25 cellular contexts compared by ENCODE assay signal in the genomic region with DNA sequence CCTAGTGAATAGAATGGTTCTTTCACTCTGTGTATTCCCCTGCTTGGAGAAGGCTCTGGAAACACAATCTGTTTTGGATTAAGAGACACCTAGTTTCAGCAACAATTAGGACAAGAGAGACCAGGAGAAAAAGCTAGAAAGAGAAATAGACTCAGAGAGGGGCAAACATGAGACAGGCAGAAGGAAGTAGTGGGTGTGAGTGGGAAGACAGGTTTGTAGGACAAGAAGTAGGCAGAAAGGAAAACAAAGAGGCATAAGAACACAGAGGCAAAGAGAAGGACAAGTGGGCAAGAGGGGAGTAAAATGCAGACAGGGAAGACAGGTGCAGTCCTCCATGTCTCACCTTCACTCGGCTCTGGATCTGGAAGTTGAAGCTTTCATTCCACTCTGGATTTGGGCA. TPM values are rescaled to one million over a fixed set of nuclear protein-coding genes. Genes with fewer than 3 reads are reported as not detected.
DNase-seq lines count a peak whose midpoint lies in the region; ATAC-seq and TF ChIP-seq lines count a peak whose summit lies in the region.
"Had no signal": no experiment of that assay in that cellular context is flagged by ENCODE, and none has a peak within 500 bp of the region (broad histone marks: within the 10 kb centered on the region; RNA-seq: fewer than 3 reads in every experiment).

No MANE protein-coding gene starts in this region.

- CTCF ChIA-PET in activated naive CD4-positive, alpha-beta T cell treated with anti-CD3 and anti-CD28 coated beads, Interleukin-2, amount 10 ng/mL, durations not matched to agents 7 days and 5 days (lab: Charles Lee) = interaction anchor here (1.1 kb wide), 2 partner anchors 18 to 50 kb away, joined by 3 to 4 read pairs; no protein-coding TSS in a partner anchor
- CTCF ChIA-PET in HEK293 (lab: Yijun Ruan, JAX) = no interaction called here

- H3K27ac Mint-ChIP-seq in activated naive CD4-positive, alpha-beta T cell treated with anti-CD3 and anti-CD28 coated beads, Interleukin-2, amount 50 U/mL, for 72 hours = peak overlapping the region; percentile 2 to 29
- no peak overlapping the region for H3K27ac Mint-ChIP-seq in activated naive CD4-positive, alpha-beta T cell treated with anti-CD3 and anti-CD28 coated beads, Interleukin-2, amount 10 ng/mL, durations not matched to agents 7 days and 5 days
- peak overlapping the region; percentile 2 for H3K27ac Mint-ChIP-seq in activated T-helper 17 cell treated with anti-CD3 and anti-CD28 coated beads, Interleukin-2, amount 50 U/mL, for 72 hours
- peak overlapping the region; percentile 1 to 85 for H3K27ac Mint-ChIP-seq in stimulated activated naive CD8-positive, alpha-beta T cell treated with anti-CD3 and anti-CD28 coated beads, Interleukin-15, amount 100 ng/mL, for 72 hours
- H3K27ac Mint-ChIP-seq: CD14-positive monocyte; CD4-positive, alpha-beta T cell; GM23338; H9 had no signal

- ATAC-seq in activated naive CD4-positive, alpha-beta T cell treated with anti-CD3 and anti-CD28 coated beads, Interleukin-2, amount 50 U/mL, for 72 hours = no peak
- no peak for ATAC-seq in activated T-helper 17 cell treated with anti-CD3 and anti-CD28 coated beads, Interleukin-2, amount 50 U/mL, for 72 hours (replicated peaks)
- no peak for ATAC-seq in stimulated activated naive CD8-positive, alpha-beta T cell treated with anti-CD3 and anti-CD28 coated beads, Interleukin-15, amount 100 ng/mL, for 72 hours
- ATAC-seq in HG03196 (IDR thresholded peaks at IDR 0.05; ENCODE audit: unreplicated experiment) (no peak), left colon (no peak)
- ATAC-seq: A549, GM23338 had no signal

- peaks cover 15% of the 10 kb centered on the region for H3K27me3 Mint-ChIP-seq in activated naive CD4-positive, alpha-beta T cell treated with anti-CD3 and anti-CD28 coated beads, Interleukin-2, amount 10 ng/mL, durations not matched to agents 7 days and 5 days
- H3K27me3 Mint-ChIP-seq in activated T-helper 17 cell treated with anti-CD3 and anti-CD28 coated beads, Interleukin-2, amount 50 U/mL, for 72 hours = no peaks in the 10 kb centered on the region
- no peaks in the 10 kb centered on the region for H3K27me3 Mint-ChIP-seq in stimulated activated naive CD8-positive, alpha-beta T cell treated with anti-CD3 and anti-CD28 coated beads, Interleukin-15, amount 100 ng/mL, for 72 hours
- H3K27me3 Mint-ChIP-seq: CD4-positive, alpha-beta T cell; CD8-positive, alpha-beta memory T cell had no signal

- H3K4me1 Mint-ChIP-seq in activated naive CD4-positive, alpha-beta T cell treated with anti-CD3 and anti-CD28 coated beads, Interleukin-2, amount 10 ng/mL, durations not matched to agents 7 days and 5 days = peaks cover 11% of the 10 kb centered on the region
- peaks cover 29% of the 10 kb centered on the region for H3K4me1 Mint-ChIP-seq in activated T-helper 17 cell treated with anti-CD3 and anti-CD28 coated beads, Interleukin-2, amount 50 U/mL, for 72 hours
- H3K4me1 Mint-ChIP-seq in stimulated activated naive CD8-positive, alpha-beta T cell treated with anti-CD3 and anti-CD28 coated beads, Interleukin-15, amount 100 ng/mL, for 72 hours = peaks cover 33% of the 10 kb centered on the region
- H3K4me1 Mint-ChIP-seq: CD14-positive monocyte; CD8-positive, alpha-beta memory T cell; H9 had no signal

- H3K36me3 Mint-ChIP-seq in activated naive CD4-positive, alpha-beta T cell treated with anti-CD3 and anti-CD28 coated beads, Interleukin-2, amount 50 U/mL, for 72 hours = no peaks in the 10 kb centered on the region
- H3K36me3 Mint-ChIP-seq in activated naive CD4-positive, alpha-beta T cell treated with anti-CD3 and anti-CD28 coated beads, Interleukin-2, amount 10 ng/mL, durations not matched to agents 7 days and 5 days = no peaks in the 10 kb centered on the region
- no peaks in the 10 kb centered on the region for H3K36me3 Mint-ChIP-seq in activated T-helper 17 cell treated with anti-CD3 and anti-CD28 coated beads, Interleukin-2, amount 50 U/mL, for 72 hours (ENCODE audit: low read depth)
- H3K36me3 Mint-ChIP-seq: CD14-positive monocyte; CD8-positive, alpha-beta memory T cell had no signal

- TF ChIP-seq CTCF in HEK293 (tag by site-specific recombination; IDR thresholded peaks at IDR 0.05) = no peak

- H3K4me3 Mint-ChIP-seq in activated naive CD4-positive, alpha-beta T cell treated with anti-CD3 and anti-CD28 coated beads, Interleukin-2, amount 10 ng/mL, durations not matched to agents 7 days and 5 days = no peak overlapping the region
- H3K4me3 Mint-ChIP-seq in activated T-helper 17 cell treated with anti-CD3 and anti-CD28 coated beads, Interleukin-2, amount 50 U/mL, for 72 hours = peak overlapping the region; percentile 0
- H3K4me3 Mint-ChIP-seq in stimulated activated naive CD8-positive, alpha-beta T cell treated with anti-CD3 and anti-CD28 coated beads, Interleukin-15, amount 100 ng/mL, for 72 hours = no peak overlapping the region
- H3K4me3 Mint-ChIP-seq: CD14-positive monocyte; CD4-positive, alpha-beta T cell; CD8-positive, alpha-beta memory T cell; GM23338; H9 had no signal

- H3K4me3 ChIP-seq in HEK293 (ENCODE audit: low read depth, low read length) = no peak overlapping the region
- H3K4me3 ChIP-seq: A549; BLaER1 treated with 17β-estradiol and CSF1 and Interleukin-3, amounts not matched to agents 10 nM and 100 nM; GM23338 had no signal

- no peaks in the 10 kb centered on the region for H3K9me3 ChIP-seq in HEK293 (ENCODE audit: control insufficient read depth, insufficient read depth, low read depth, low read length)
- H3K9me3 ChIP-seq: A549, BE2C had no signal

- DNase-seq in activated naive CD4-positive, alpha-beta T cell treated with anti-CD3 and anti-CD28 coated beads, Interleukin-2, amount 50 U/mL, for 72 hours (ENCODE audit: low spot score in 2 of 2) = no peak
- no peak for DNase-seq in activated naive CD4-positive, alpha-beta T cell treated with anti-CD3 and anti-CD28 coated beads, Interleukin-2, amount 10 ng/mL, durations not matched to agents 7 days and 5 days
- DNase-seq in stimulated activated naive CD8-positive, alpha-beta T cell treated with anti-CD3 and anti-CD28 coated beads, Interleukin-15, amount 100 ng/mL, for 72 hours = no peak
- no peak for DNase-seq in left colon
- DNase-seq: 8988T; ACHN; AML-193; BE2C; Calu3; CD4-positive, alpha-beta T cell; CD8-positive, alpha-beta memory T cell; DMS53; DMS79 treated with DMSO at 0.1 percent for 48 hours; GF-D8; H9 had no signal

- no peaks in the 10 kb centered on the region for H3K9me3 Mint-ChIP-seq in activated naive CD4-positive, alpha-beta T cell treated with anti-CD3 and anti-CD28 coated beads, Interleukin-2, amount 50 U/mL, for 72 hours
- no peaks in the 10 kb centered on the region for H3K9me3 Mint-ChIP-seq in activated naive CD4-positive, alpha-beta T cell treated with anti-CD3 and anti-CD28 coated beads, Interleukin-2, amount 10 ng/mL, durations not matched to agents 7 days and 5 days
- no peaks in the 10 kb centered on the region for H3K9me3 Mint-ChIP-seq in activated T-helper 17 cell treated with anti-CD3 and anti-CD28 coated beads, Interleukin-2, amount 50 U/mL, for 72 hours
- no peaks in the 10 kb centered on the region for H3K9me3 Mint-ChIP-seq in stimulated activated naive CD8-positive, alpha-beta T cell treated with anti-CD3 and anti-CD28 coated beads, Interleukin-15, amount 100 ng/mL, for 72 hours
- H3K9me3 Mint-ChIP-seq: CD4-positive, alpha-beta T cell; CD8-positive, alpha-beta memory T cell; GM23338; H9 had no signal

- no peak overlapping the region for H3K27ac ChIP-seq in HEK293 (ENCODE audit: extremely low read depth, low read depth, low read length)
- H3K27ac ChIP-seq: A549; BLaER1 treated with 17β-estradiol and CSF1 and Interleukin-3, amounts not matched to agents 10 nM and 100 nM had no signal

- no peaks in the 10 kb centered on the region for H3K36me3 ChIP-seq in HEK293 (ENCODE audit: control insufficient read depth in 2 of 2, insufficient read depth in 1 of 2, low read length in 2 of 2)
- H3K36me3 ChIP-seq: BE2C; BLaER1 treated with 17β-estradiol and CSF1 and Interleukin-3, amounts not matched to agents 10 nM and 100 nM had no signal

- intact Hi-C loops in left colon (cut with DNase I, micrococcal nuclease) = no loop called here

- no peaks in the 10 kb centered on the region for H3K4me1 ChIP-seq in HEK293 (ENCODE audit: control insufficient read depth, insufficient read depth, low read length)
- H3K4me1 ChIP-seq: BE2C had no signal

- POLR2A ChIA-PET in HEK293 (lab: Yijun Ruan, JAX) = no interaction called here

TF ChIP-seq in HEK293, 187 proteins besides CTCF, POLR2A, EP300 and RAD21 (continues in another document):
- TF ChIP-seq ZNF211 (tag by site-specific recombination; IDR thresholded peaks at IDR 0.05; ENCODE audit: low read depth) (no peak), GLI2 (tag by site-specific recombination; IDR thresholded peaks at IDR 0.05; ENCODE audit: borderline replicate concordance, low read depth) (no peak)
- TF ChIP-seq, protein P1, sequence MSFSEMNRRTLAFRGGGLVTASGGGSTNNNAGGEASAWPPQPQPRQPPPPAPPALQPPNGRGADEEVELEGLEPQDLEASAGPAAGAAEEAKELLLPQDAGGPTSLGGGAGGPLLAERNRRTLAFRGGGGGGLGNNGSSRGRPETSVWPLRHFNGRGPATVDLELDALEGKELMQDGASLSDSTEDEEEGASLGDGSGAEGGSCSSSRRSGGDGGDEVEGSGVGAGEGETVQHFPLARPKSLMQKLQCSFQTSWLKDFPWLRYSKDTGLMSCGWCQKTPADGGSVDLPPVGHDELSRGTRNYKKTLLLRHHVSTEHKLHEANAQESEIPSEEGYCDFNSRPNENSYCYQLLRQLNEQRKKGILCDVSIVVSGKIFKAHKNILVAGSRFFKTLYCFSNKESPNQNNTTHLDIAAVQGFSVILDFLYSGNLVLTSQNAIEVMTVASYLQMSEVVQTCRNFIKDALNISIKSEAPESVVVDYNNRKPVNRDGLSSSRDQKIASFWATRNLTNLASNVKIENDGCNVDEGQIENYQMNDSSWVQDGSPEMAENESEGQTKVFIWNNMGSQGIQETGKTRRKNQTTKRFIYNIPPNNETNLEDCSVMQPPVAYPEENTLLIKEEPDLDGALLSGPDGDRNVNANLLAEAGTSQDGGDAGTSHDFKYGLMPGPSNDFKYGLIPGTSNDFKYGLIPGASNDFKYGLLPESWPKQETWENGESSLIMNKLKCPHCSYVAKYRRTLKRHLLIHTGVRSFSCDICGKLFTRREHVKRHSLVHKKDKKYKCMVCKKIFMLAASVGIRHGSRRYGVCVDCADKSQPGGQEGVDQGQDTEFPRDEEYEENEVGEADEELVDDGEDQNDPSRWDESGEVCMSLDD (tag by site-specific recombination; IDR thresholded peaks at IDR 0.05) = no peak

RNA-seq across cellular contexts. Expression of a gene that starts 13.5 kb away (rescaled TPM):
- not detected for total RNA-seq in activated naive CD4-positive, alpha-beta T cell treated with anti-CD3 and anti-CD28 coated beads, Interleukin-2, amount 50 U/mL, for 72 hours
- under 1 TPM in 1 of 2 donors, not detected in 1; 0.13 TPM for total RNA-seq in activated T-helper 17 cell treated with anti-CD3 and anti-CD28 coated beads, Interleukin-2, amount 50 U/mL, for 72 hours
- total RNA-seq in left colon = not detected
- total RNA-seq: CD4-positive, alpha-beta T cell; CD8-positive, alpha-beta memory T cell; Daoy; G401; GM23338; H4; H9 had no signal

RNA-seq across cellular contexts. Expression of a gene that starts 35.0 kb away (rescaled TPM):
- 10 to 100 TPM; 25.3 to 60.0 TPM for total RNA-seq in activated naive CD4-positive, alpha-beta T cell treated with anti-CD3 and anti-CD28 coated beads, Interleukin-2, amount 50 U/mL, for 72 hours
- total RNA-seq in activated T-helper 17 cell treated with anti-CD3 and anti-CD28 coated beads, Interleukin-2, amount 50 U/mL, for 72 hours = 10 to 100 TPM; 51.0 to 56.3 TPM
- 10 to 100 TPM; 42.7 to 44.3 TPM for total RNA-seq in left colon
